In the genomic region with DNA sequence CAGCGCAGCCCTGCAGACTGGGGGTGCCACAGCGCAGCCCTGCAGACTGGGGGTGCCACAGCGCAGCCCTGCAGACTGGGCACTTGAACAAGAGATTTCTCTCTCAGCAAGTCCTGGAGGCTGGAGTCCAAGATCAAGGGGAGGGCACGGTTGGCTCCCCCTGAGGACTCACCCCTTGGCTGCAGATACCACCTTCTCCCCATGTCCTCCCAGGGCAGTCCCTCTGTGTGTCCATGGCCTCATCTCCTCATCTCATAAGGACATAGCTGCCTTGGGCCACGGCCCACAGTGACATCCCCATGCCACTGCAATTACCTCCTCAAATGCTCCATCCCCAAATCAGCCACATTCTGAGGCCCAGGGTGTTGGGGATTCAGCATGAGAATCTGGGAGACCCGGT, we compare ENCODE assay signal across 25 cellular contexts.
"Had no signal": no experiment of that assay in that cellular context is flagged by ENCODE, and none has a peak within 500 bp of the region (broad histone marks: within the 10 kb centered on the region; RNA-seq: fewer than 3 reads in every experiment).

No MANE protein-coding gene starts in this region.

- H3K4me3 ChIP-seq: coronary artery, dorsolateral prefrontal cortex, right atrium auricular region, suprapubic skin, tibial artery, upper lobe of right lung had no signal

- H3K4me1 ChIP-seq: parathyroid adenoma, right atrium auricular region, tibial artery, upper lobe of right lung had no signal

- H3K4me3 Mint-ChIP-seq: activated T-helper 1 cell treated with anti-CD3 and anti-CD28 coated beads, Interleukin-12 subunit alpha, Interleukin-12 subunit beta, Interleukin-2, Interleukin-4 antibody, amounts not matched to agents 30 ng/mL and 10 ng/mL and 1 ng/mL, durations not matched to agents 14 hours and 24 hours and 36 hours had no signal

- H3K36me3 ChIP-seq: right atrium auricular region, suprapubic skin, tibial artery, upper lobe of right lung, WERI-Rb-1 had no signal

- DNase-seq: activated CD4-positive, alpha-beta T cell treated with anti-CD3 and anti-CD28 coated beads, Interleukin-2, amount 50 U/mL, for 1 hour; activated CD4-positive, CD25-positive, alpha-beta regulatory T cell treated with anti-CD3 and anti-CD28 coated beads, Interleukin-2, amount 50 U/mL, for 72 hours; activated CD8-positive, alpha-beta memory T cell treated with anti-CD3 and anti-CD28 coated beads, Interleukin-2, amount 50 U/mL, for 4 hours; activated effector memory CD4-positive, alpha-beta T cell treated with anti-CD3 and anti-CD28 coated beads, Interleukin-2, amount 50 U/mL, for 16 hours; activated T-cell treated with anti-CD3 and anti-CD28 coated beads, Interleukin-2, amount 50 U/mL, for 1 hour; cerebellar nuclear complex; effector memory CD4-positive, alpha-beta T cell; left ventricle myocardium superior; naive B cell; nucleus accumbens; stimulated activated CD4-positive, alpha-beta T cell treated with anti-CD3 and anti-CD28 coated beads, Interleukin-12 subunit alpha, Interleukin-12 subunit beta, amount 100 ng/mL, for 4 hours; stimulated activated CD4-positive, alpha-beta T cell treated with anti-CD3 and anti-CD28 coated beads, Interleukin-4, amount 100 ng/mL, for 24 hours; stimulated activated naive CD4-positive, alpha-beta T cell; T-helper 1 cell; T1000; tibial artery; upper lobe of right lung; WERI-Rb-1 had no signal

- H3K27me3 ChIP-seq: right atrium auricular region, upper lobe of right lung had no signal

- H3K9me3 ChIP-seq: right atrium auricular region, suprapubic skin, tibial artery, upper lobe of right lung had no signal

- ATAC-seq: activated naive CD4-positive, alpha-beta T cell treated with anti-CD3 and anti-CD28 coated beads, Interleukin-2, amount 50 U/mL, for 72 hours; left ventricle myocardium superior; upper lobe of right lung had no signal

- H3K27ac ChIP-seq: coronary artery, dorsolateral prefrontal cortex, parathyroid adenoma, tibial artery, upper lobe of right lung, WERI-Rb-1 had no signal

- H3K36me3 Mint-ChIP-seq: naive B cell had no signal

- H3K27ac Mint-ChIP-seq: activated T-helper 1 cell treated with anti-CD3 and anti-CD28 coated beads, Interleukin-12 subunit alpha, Interleukin-12 subunit beta, Interleukin-2, Interleukin-4 antibody, amounts not matched to agents 30 ng/mL and 10 ng/mL and 1 ng/mL, durations not matched to agents 14 hours and 24 hours and 36 hours had no signal
